ENCODE assay signal across 8 cellular contexts in genomic region chr5:150656191-150657132, GRCh38. TPM values are rescaled to one million over a fixed set of nuclear protein-coding genes. Genes with fewer than 3 reads are reported as not detected.
DNase-seq lines count a peak whose midpoint lies in the region; ATAC-seq and TF ChIP-seq lines count a peak whose summit lies in the region.

No MANE protein-coding gene starts in this region.

- H3F3A ChIP-seq in neural progenitor cell (ENCODE audit: low read depth), result peaks cover 19% of the 10 kb centered on the region

- H3K4me3 Mint-ChIP-seq in CD4-positive, CD25-positive, alpha-beta regulatory T cell, result peak overlapping the region; percentile 76 to 90 (median 82)
- peak overlapping the region; percentile 71 for H3K4me3 Mint-ChIP-seq in activated T-cell treated with anti-CD3 and anti-CD28 coated beads, Interleukin-2, amount 50 U/mL, for 4 hours
- peak overlapping the region; percentile 83 for H3K4me3 Mint-ChIP-seq in neural progenitor cell

- H3K79me2 ChIP-seq in OCI-LY3 (ENCODE audit: low read length), result no peaks in the 10 kb centered on the region
- no peaks in the 10 kb centered on the region for H3K79me2 ChIP-seq in neural progenitor cell (ENCODE audit: low read depth)

- H3K9me3 ChIP-seq in CD4-positive, CD25-positive, alpha-beta regulatory T cell (ENCODE audit: control insufficient read depth in 2 of 2, low read length in 2 of 2), result no peaks in the 10 kb centered on the region
- H3K9me3 ChIP-seq in OCI-LY3 (ENCODE audit: insufficient read depth, low read length) (no peaks in the 10 kb centered on the region), neural progenitor cell (ENCODE audit: low read depth) (no peaks in the 10 kb centered on the region)

- peak overlapping the region; percentile 53 for H3K4me3 ChIP-seq in CD4-positive, CD25-positive, alpha-beta regulatory T cell (ENCODE audit: low read depth, low read length)
- H3K4me3 ChIP-seq in OCI-LY3 (ENCODE audit: low read length) (peak overlapping the region; percentile 94), fibroblast of the aortic adventitia (ENCODE audit: low read depth, low read length) (peak overlapping the region; percentile 68), neural progenitor cell (peak overlapping the region; percentile 83)

- H3K9me3 Mint-ChIP-seq in CD4-positive, CD25-positive, alpha-beta regulatory T cell, result peaks cover 0 to 2% (median 0%) of the 10 kb centered on the region in 7 donors
- H3K9me3 Mint-ChIP-seq in activated T-cell treated with anti-CD3 and anti-CD28 coated beads, Interleukin-2, amount 50 U/mL, for 4 hours, result no peaks in the 10 kb centered on the region
- no peaks in the 10 kb centered on the region for H3K9me3 Mint-ChIP-seq in neural progenitor cell

- peaks cover 7% of the 10 kb centered on the region for H3K4me1 ChIP-seq in CD4-positive, CD25-positive, alpha-beta regulatory T cell (ENCODE audit: control insufficient read depth, insufficient read depth, low read length, poor library complexity, severe bottlenecking)
- H3K4me1 ChIP-seq in OCI-LY3 (ENCODE audit: low read length) (peaks cover 4% of the 10 kb centered on the region; the same call in 1 of the 2 replicates), neural progenitor cell (peaks cover 33% of the 10 kb centered on the region)

- H3K4me1 Mint-ChIP-seq in CD4-positive, CD25-positive, alpha-beta regulatory T cell, result peaks cover 4 to 9% (median 7%) of the 10 kb centered on the region in 4 donors
- H3K4me1 Mint-ChIP-seq in activated T-cell treated with anti-CD3 and anti-CD28 coated beads, Interleukin-2, amount 50 U/mL, for 4 hours (ENCODE audit: low read depth), result peaks cover 4% of the 10 kb centered on the region
- H3K4me1 Mint-ChIP-seq in neural progenitor cell, result peaks cover 45% of the 10 kb centered on the region

- peak overlapping the region in 1 of 3 donors; percentile 77 for H3K27ac Mint-ChIP-seq in CD4-positive, CD25-positive, alpha-beta regulatory T cell
- H3K27ac Mint-ChIP-seq in neural progenitor cell, result peak overlapping the region; percentile 69

- peak; percentile 80 to 83 for ATAC-seq in CD4-positive, CD25-positive, alpha-beta regulatory T cell (ENCODE audit: low read depth in 2 of 2)
- peak; percentile 75 for ATAC-seq in GM19372 (IDR thresholded peaks at IDR 0.05; ENCODE audit: low read depth, unreplicated experiment)
- ATAC-seq in activated T-cell treated with anti-CD3 and anti-CD28 coated beads, Interleukin-2, amount 50 U/mL, for 4 hours, result peak; percentile 87

- H3K27me3 ChIP-seq in CD4-positive, CD25-positive, alpha-beta regulatory T cell (ENCODE audit: control insufficient read depth, insufficient read depth, low read length), result no peaks in the 10 kb centered on the region
- no peaks in the 10 kb centered on the region for H3K27me3 ChIP-seq in OCI-LY3 (ENCODE audit: low read depth, low read length)
- no peaks in the 10 kb centered on the region for H3K27me3 ChIP-seq in neural progenitor cell

- peak overlapping the region; percentile 88 for H3K4me2 ChIP-seq in OCI-LY3 (ENCODE audit: low read length)
- H3K4me2 ChIP-seq in neural progenitor cell, result peak overlapping the region; percentile 100

- H3K36me3 ChIP-seq in CD4-positive, CD25-positive, alpha-beta regulatory T cell (ENCODE audit: control insufficient read depth, insufficient read depth, low read length), result no peaks in the 10 kb centered on the region
- H3K36me3 ChIP-seq in OCI-LY3 (replicated peaks; ENCODE audit: low read depth, low read length) (no peaks in the 10 kb centered on the region), neural progenitor cell (no peaks in the 10 kb centered on the region)

- H3K9ac ChIP-seq in OCI-LY3 (ENCODE audit: low read length) (peak overlapping the region; percentile 76), neural progenitor cell (peak overlapping the region; percentile 35)

- H3K27me3 Mint-ChIP-seq in CD4-positive, CD25-positive, alpha-beta regulatory T cell, result peaks cover 27% of the 10 kb centered on the region
- H3K27me3 Mint-ChIP-seq in activated T-cell treated with anti-CD3 and anti-CD28 coated beads, Interleukin-2, amount 50 U/mL, for 4 hours (ENCODE audit: low read depth), result peaks cover 2% of the 10 kb centered on the region
- H3K27me3 Mint-ChIP-seq in neural progenitor cell (ENCODE audit: insufficient read depth, low read depth), result peaks cover 3% of the 10 kb centered on the region

- no peaks in the 10 kb centered on the region for H3K36me3 Mint-ChIP-seq in CD4-positive, CD25-positive, alpha-beta regulatory T cell
- no peaks in the 10 kb centered on the region for H3K36me3 Mint-ChIP-seq in activated T-cell treated with anti-CD3 and anti-CD28 coated beads, Interleukin-2, amount 50 U/mL, for 4 hours (ENCODE audit: insufficient read depth)
- no peaks in the 10 kb centered on the region for H3K36me3 Mint-ChIP-seq in neural progenitor cell

- TF ChIP-seq CTCF in OCI-LY3 (IDR thresholded peaks at IDR 0.05; ENCODE audit: low read depth, low read length) (peak; percentile 29), fibroblast of the aortic adventitia (IDR thresholded peaks at IDR 0.05; ENCODE audit: insufficient read depth, low read length) (peak; percentile 68), neural progenitor cell (IDR thresholded peaks at IDR 0.05) (peak; percentile 63)

- H3K27ac ChIP-seq in CD4-positive, CD25-positive, alpha-beta regulatory T cell (ENCODE audit: insufficient read depth, low read length, poor library complexity, severe bottlenecking), result no peak overlapping the region
- H3K27ac ChIP-seq in OCI-LY3 (ENCODE audit: low read length), result no peak overlapping the region
- H3K27ac ChIP-seq in neural progenitor cell, result no peak overlapping the region
- H3K27ac ChIP-seq in substantia nigra (ENCODE audit: low read depth, low read length, poor library complexity, severe bottlenecking), result peak overlapping the region; percentile 58

- peak; percentile 69 to 81 (median 70) for DNase-seq in CD4-positive, CD25-positive, alpha-beta regulatory T cell
- DNase-seq in HK-2 (ENCODE audit: unreplicated experiment) (peak; percentile 75), fibroblast of the aortic adventitia (ENCODE audit: low read depth) (peak; percentile 54), neural progenitor cell (ENCODE audit: low spot score) (peak; percentile 92), substantia nigra (lab: John Stamatoyannopoulos, UW) (peak in 43 of 49 donors; percentile 30 to 84 (median 65))
- peak; percentile 74 for DNase-seq in activated T-cell treated with anti-CD3 and anti-CD28 coated beads, Interleukin-2, amount 50 U/mL, for 4 hours

- H2AFZ ChIP-seq in OCI-LY3 (ENCODE audit: low read depth, low read length), result peak overlapping the region; percentile 91; the same call in 1 of the 2 replicates
- peak overlapping the region; percentile 100 for H2AFZ ChIP-seq in neural progenitor cell (replicated peaks)

- no peaks in the 10 kb centered on the region for H4K20me1 ChIP-seq in OCI-LY3 (ENCODE audit: insufficient read depth, low read length)
- no peaks in the 10 kb centered on the region for H4K20me1 ChIP-seq in neural progenitor cell (ENCODE audit: low read depth)

RNA-seq across cellular contexts. Expression of gene MYOZ3, which starts 4.6 kb away (rescaled TPM):
- not detected for total RNA-seq in CD4-positive, CD25-positive, alpha-beta regulatory T cell
- polyA plus RNA-seq in CD4-positive, CD25-positive, alpha-beta regulatory T cell, result under 1 TPM in 2 of 4 donors, not detected in 2; 0.08 to 0.10 TPM
- under 1 TPM in 2 of 3 donors, not detected in 1; 0.21 to 0.86 TPM for total RNA-seq in activated T-cell treated with anti-CD3 and anti-CD28 coated beads, Interleukin-2, amount 50 U/mL, for 4 hours
- 0.16 and 0.72 TPM in 2 replicates for total RNA-seq in fibroblast of the aortic adventitia (ENCODE audit: low replicate concordance)
- 0.43 and 0.90 TPM in 2 replicates for total RNA-seq in neural progenitor cell (ENCODE audit: low replicate concordance)

RNA-seq across cellular contexts. Expression of gene SYNPO, which starts 16.0 kb away (rescaled TPM):
- 0.07 TPM for total RNA-seq in CD4-positive, CD25-positive, alpha-beta regulatory T cell
- polyA plus RNA-seq in CD4-positive, CD25-positive, alpha-beta regulatory T cell, result not detected
- total RNA-seq in activated T-cell treated with anti-CD3 and anti-CD28 coated beads, Interleukin-2, amount 50 U/mL, for 4 hours, result 1 to 10 TPM in 1 of 3 donors, under 1 TPM in 2; 0.56 to 1.4 (median 0.79) TPM
- total RNA-seq in fibroblast of the aortic adventitia (ENCODE audit: low replicate concordance) (3.9 and 4.6 TPM in 2 replicates), neural progenitor cell (ENCODE audit: low replicate concordance) (0.41 and 1.3 TPM in 2 replicates)

RNA-seq across cellular contexts. Expression of gene RBM22, which starts 44.4 kb away (rescaled TPM):
- 109 TPM for total RNA-seq in CD4-positive, CD25-positive, alpha-beta regulatory T cell
- polyA plus RNA-seq in CD4-positive, CD25-positive, alpha-beta regulatory T cell, result 10 to 100 TPM; 67.9 to 86.2 (median 70.3) TPM
- 10 to 100 TPM; 81.6 to 92.7 (median 86.5) TPM for total RNA-seq in activated T-cell treated with anti-CD3 and anti-CD28 coated beads, Interleukin-2, amount 50 U/mL, for 4 hours
- total RNA-seq in fibroblast of the aortic adventitia (ENCODE audit: low replicate concordance), result 35.7 and 60.4 TPM in 2 replicates
- total RNA-seq in neural progenitor cell (ENCODE audit: low replicate concordance), result 46.1 and 52.4 TPM in 2 replicates
